8 cellular contexts compared by ENCODE assay signal in the genomic region with DNA sequence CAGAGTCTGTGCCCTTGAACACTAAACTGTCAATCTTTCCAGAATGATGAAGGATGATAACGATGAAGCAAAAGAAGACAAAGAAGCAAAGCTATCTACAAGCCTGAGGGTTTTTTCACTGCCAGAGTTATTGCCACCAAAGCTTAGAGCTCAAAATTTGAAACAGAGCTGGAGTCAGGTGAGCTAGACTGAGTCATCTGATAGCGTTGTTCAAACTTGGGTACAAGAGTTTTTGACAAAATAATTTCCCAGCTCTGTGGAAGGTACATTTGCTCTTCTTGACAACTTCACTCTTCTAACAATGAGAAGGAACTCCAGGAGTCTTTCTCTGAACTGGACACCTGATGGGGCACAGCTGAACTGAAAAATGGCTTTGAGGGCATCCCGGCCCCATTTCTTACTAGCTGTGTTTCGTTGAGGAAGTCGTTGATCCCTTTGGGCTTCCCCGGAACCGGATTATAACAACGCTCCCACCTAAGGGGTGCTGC.
A peak's percentile ranks its signal among the peaks of the same experiment; 100 is the strongest.
DNase-seq lines count a peak whose midpoint lies in the region; ATAC-seq and TF ChIP-seq lines count a peak whose summit lies in the region.

No MANE protein-coding gene starts in this region.

- DNase-seq in AG10803 (ENCODE audit: low read depth), result no peak
- DNase-seq in GM19240 (ENCODE audit: insufficient read length, low spot score), result peak; percentile 12
- DNase-seq in RWPE1 (ENCODE audit: low spot score), result no peak
- peak; percentile 22 for DNase-seq in fibroblast of peridontal ligament (ENCODE audit: extremely low read depth)
- DNase-seq in iPS-NIHi11 (ENCODE audit: low spot score), result no peak
- DNase-seq in activated CD4-positive, alpha-beta T cell treated with anti-CD3 and anti-CD28 coated beads, Interleukin-2, amount 50 U/mL, for 48 hours, result no peak

- no peak for ATAC-seq in GM19035 (IDR thresholded peaks at IDR 0.05; ENCODE audit: unreplicated experiment)

- H3K4me3 ChIP-seq in AG10803 (ENCODE audit: low read length) (peak overlapping the region; percentile 92), rectal smooth muscle tissue (ENCODE audit: low read length) (peak overlapping the region; percentile 100)

- peaks cover 6% of the 10 kb centered on the region for H3K4me1 ChIP-seq in rectal smooth muscle tissue (ENCODE audit: control insufficient read depth, insufficient read depth, low read length)

- POLR2A ChIA-PET in RWPE1 (lab: Yijun Ruan, JAX; ENCODE audit: low non-redundant PET), result no interaction called here

- peak overlapping the region; percentile 92 for H3K9ac ChIP-seq in rectal smooth muscle tissue (ENCODE audit: low read length)

- TF ChIP-seq CTCF in AG10803 (conservative IDR thresholded peaks at IDR 0.05; ENCODE audit: low read length) (no peak), RWPE1 (conservative IDR thresholded peaks at IDR 0.05; ENCODE audit: low read depth) (no peak)

- H3K36me3 ChIP-seq in rectal smooth muscle tissue (ENCODE audit: control insufficient read depth, insufficient read depth, low read length), result no peaks in the 10 kb centered on the region

- H3K27me3 ChIP-seq in rectal smooth muscle tissue (ENCODE audit: control insufficient read depth, insufficient read depth, low read length), result no peaks in the 10 kb centered on the region

- CTCF ChIA-PET in RWPE1 (lab: Yijun Ruan, JAX), result interaction anchor here (0.6 kb wide), 1 partner anchor 176 kb away, joined by 10 read pairs; no protein-coding TSS in a partner anchor

- H3K27ac ChIP-seq in RWPE1, result peak overlapping the region; percentile 77
- H3K27ac ChIP-seq in rectal smooth muscle tissue (ENCODE audit: low read depth, low read length), result peak overlapping the region; percentile 88

Comparison
In these comparisons a context has a peak if more than half of its experiments do, and no peak if none do; other contexts are left out.
1. DNase-seq: peak in GM19240 (single experiment) and fibroblast of peridontal ligament (single experiment); none in AG10803 (single experiment), RWPE1 (single experiment), iPS-NIHi11 (single experiment) and activated CD4-positive, alpha-beta T cell treated with anti-CD3 and anti-CD28 coated beads, Interleukin-2, amount 50 U/mL, for 48 hours (0 of 2).